ENCODE assay signal across 8 cellular contexts in the genomic region with DNA sequence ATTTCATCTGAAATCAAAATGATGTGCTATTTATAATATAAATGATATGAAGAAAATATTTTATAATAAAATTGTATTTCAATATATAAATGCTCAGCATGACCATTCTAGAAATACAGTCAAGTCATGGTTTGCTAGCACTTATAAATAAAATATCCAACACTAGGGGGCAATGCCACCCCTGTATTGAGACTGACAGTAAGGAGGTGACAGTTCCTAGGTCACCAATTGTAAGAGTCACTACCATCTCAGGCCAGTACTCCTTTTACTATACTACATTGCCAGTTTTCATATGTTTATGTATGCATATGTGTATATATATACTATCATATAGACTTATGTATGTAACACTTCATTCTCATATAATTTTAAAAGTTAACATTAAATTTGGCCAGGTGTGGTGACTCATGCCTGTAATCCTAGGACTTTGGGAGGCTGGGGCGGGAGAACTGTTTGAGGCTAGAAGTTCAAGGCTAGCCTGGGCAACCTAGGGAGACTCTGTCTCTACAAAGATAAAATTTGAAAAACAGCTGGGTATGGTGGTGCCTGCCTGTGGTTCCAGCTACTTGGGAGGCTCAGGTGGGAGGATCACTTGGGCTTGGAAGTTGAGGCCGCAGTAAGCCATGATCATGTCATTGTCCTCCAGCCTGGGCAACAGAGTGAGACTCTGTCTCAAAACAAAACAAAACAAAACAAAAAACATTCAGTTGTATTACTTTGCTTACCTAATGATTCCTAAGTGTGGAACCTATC. TPM values are rescaled to one million over a fixed set of nuclear protein-coding genes. Genes with fewer than 3 reads are reported as not detected.
DNase-seq lines count a peak whose midpoint lies in the region; ATAC-seq and TF ChIP-seq lines count a peak whose summit lies in the region.

No MANE protein-coding gene starts in this region.

- no peak for TF ChIP-seq POLR2A in breast epithelium (IDR thresholded peaks at IDR 0.05)

- H3K4me1 ChIP-seq in NT2/D1 (ENCODE audit: insufficient read depth, insufficient read length) (no peaks in the 10 kb centered on the region), breast epithelium (no peaks in the 10 kb centered on the region)

- TF ChIP-seq CTCF in breast epithelium (IDR thresholded peaks at IDR 0.05): peak in 2 of 3 donors; percentile 15 to 28

- no peak overlapping the region for H3K27ac Mint-ChIP-seq in memory B cell

- H3K36me3 Mint-ChIP-seq in memory B cell: no peaks in the 10 kb centered on the region

- ATAC-seq in GM21529 (IDR thresholded peaks at IDR 0.05; ENCODE audit: unreplicated experiment) (peak; percentile 36), memory B cell (ENCODE audit: low read depth) (peak; percentile 20)

- peaks cover 4% of the 10 kb centered on the region for H3K27me3 ChIP-seq in NT2/D1 (ENCODE audit: insufficient read depth, insufficient read length)
- H3K27me3 ChIP-seq in breast epithelium: no peaks in the 10 kb centered on the region

- intact Hi-C loops in breast epithelium (cut with DNase I; ENCODE audit: low total_unique reads): no loop called here

- H3K4me1 Mint-ChIP-seq in memory B cell: peaks cover 3% of the 10 kb centered on the region

- H3K9me3 ChIP-seq in NT2/D1 (ENCODE audit: insufficient read depth, low read length) (no peaks in the 10 kb centered on the region), breast epithelium (no peaks in the 10 kb centered on the region)

- no peaks in the 10 kb centered on the region for H3K36me3 ChIP-seq in NT2/D1 (ENCODE audit: insufficient read depth, insufficient read length, low read length)
- H3K36me3 ChIP-seq in breast epithelium: no peaks in the 10 kb centered on the region

- H3K9me3 Mint-ChIP-seq in memory B cell: no peaks in the 10 kb centered on the region

- DNase-seq in activated naive CD4-positive, alpha-beta T cell treated with Interleukin-2 at 50 U/mL for 16 hours: peak; percentile 3
- no peak for DNase-seq in activated naive CD4-positive, alpha-beta T cell treated with anti-CD3 and anti-CD28 coated beads, Interleukin-2, amount 50 U/mL, for 16 hours
- DNase-seq in Jurkat, Clone E6-1 (ENCODE audit: low read depth, low spot score): peak; percentile 73
- peak; percentile 38 for DNase-seq in NT2/D1 (ENCODE audit: low read depth, low spot score)
- DNase-seq in breast epithelium (ENCODE audit: low spot score in 2 of 2): no peak
- peak in 1 of 2 donors; percentile 62 for DNase-seq in memory B cell (ENCODE audit: low spot score in 2 of 2)
- DNase-seq in cerebellum (ENCODE audit: low spot score): no peak

- no peak overlapping the region for H3K4me3 ChIP-seq in Jurkat, Clone E6-1 (ENCODE audit: low read length)
- no peak overlapping the region for H3K4me3 ChIP-seq in NT2/D1 (ENCODE audit: insufficient read length, low read depth)
- H3K4me3 ChIP-seq in breast epithelium: no peak overlapping the region

- H3K4me3 Mint-ChIP-seq in memory B cell: no peak overlapping the region

- H3K27ac ChIP-seq in breast epithelium: no peak overlapping the region

- peaks cover 1% of the 10 kb centered on the region for H3K27me3 Mint-ChIP-seq in memory B cell

- H3K9ac ChIP-seq in NT2/D1 (ENCODE audit: insufficient read length, low read depth): no peak overlapping the region

RNA-seq across cellular contexts. Expression of gene CNOT4, which starts 2.4 kb away (rescaled TPM):
- 8.3 TPM for polyA plus RNA-seq in Jurkat, Clone E6-1 (2012; ENCODE audit: insufficient read depth, insufficient read length)
- 10 to 100 TPM; 21.6 to 31.6 (median 22.2) TPM for total RNA-seq in breast epithelium
- total RNA-seq in cerebellum: 32.8 TPM

RNA-seq across cellular contexts. Expression of gene NUP205, which starts 45.4 kb away (rescaled TPM):
- polyA plus RNA-seq in Jurkat, Clone E6-1 (2012; ENCODE audit: insufficient read depth, insufficient read length): 91.0 TPM
- 10 to 100 TPM; 22.6 to 49.6 (median 44.6) TPM for total RNA-seq in breast epithelium
- total RNA-seq in cerebellum: 52.3 TPM

Comparison
In these comparisons a context has a peak if more than half of its experiments do, and no peak if none do; other contexts are left out.
1. DNase-seq: peak in activated naive CD4-positive, alpha-beta T cell treated with Interleukin-2 at 50 U/mL for 16 hours (single experiment), Jurkat, Clone E6-1 (single experiment) and NT2/D1 (single experiment); none in activated naive CD4-positive, alpha-beta T cell treated with anti-CD3 and anti-CD28 coated beads, Interleukin-2, amount 50 U/mL, for 16 hours (single experiment), breast epithelium (0 of 2) and cerebellum (single experiment).